Comparison of ENCODE assay signal across 8 cellular contexts in genomic region chr16:1474047-1474446, GRCh38. TPM values are rescaled to one million over a fixed set of nuclear protein-coding genes. Genes with fewer than 3 reads are reported as not detected.
DNase-seq lines count a peak whose midpoint lies in the region; ATAC-seq and TF ChIP-seq lines count a peak whose summit lies in the region.

No MANE protein-coding gene starts in this region.

- peak overlapping the region; percentile 38 for H3K27ac ChIP-seq in muscle layer of colon (ENCODE audit: low read depth, low read length)

- no peaks in the 10 kb centered on the region for H3K27me3 Mint-ChIP-seq in central memory CD8-positive, alpha-beta T cell

- H3K27me3 ChIP-seq in muscle layer of colon (ENCODE audit: control insufficient read depth in 1 of 2, insufficient read depth in 2 of 2, low read length in 2 of 2), result no peaks in the 10 kb centered on the region

- H3K4me3 ChIP-seq in AG09309 (ENCODE audit: control insufficient read depth, low read depth, low read length), result peak overlapping the region; percentile 78
- peak overlapping the region; percentile 78 for H3K4me3 ChIP-seq in Jurkat, Clone E6-1 (ENCODE audit: low read length)
- H3K4me3 ChIP-seq in muscle layer of colon (ENCODE audit: low read depth in 1 of 2, low read length in 2 of 2), result peak overlapping the region; percentile 66 to 87

- DNase-seq in AG09309 (ENCODE audit: low read depth) (no peak), HK-2 (ENCODE audit: unreplicated experiment) (no peak), occipital lobe (lab: John Stamatoyannopoulos, UW) (no peak)
- DNase-seq in Jurkat, Clone E6-1 (ENCODE audit: low read depth, low spot score), result no peak
- DNase-seq in central memory CD8-positive, alpha-beta T cell (ENCODE audit: low spot score in 2 of 2), result no peak

- peaks cover 28% of the 10 kb centered on the region for H3K4me1 Mint-ChIP-seq in central memory CD8-positive, alpha-beta T cell

- TF ChIP-seq CTCF in AG09309 (IDR thresholded peaks at IDR 0.05; ENCODE audit: control insufficient read depth, insufficient read depth, low read depth, low read length, missing control alignments), result no peak

- H3K4me3 Mint-ChIP-seq in central memory CD8-positive, alpha-beta T cell, result peak overlapping the region; percentile 72

- no peaks in the 10 kb centered on the region for H3K9me3 ChIP-seq in muscle layer of colon (ENCODE audit: low read length)

- no peaks in the 10 kb centered on the region for H3K36me3 ChIP-seq in muscle layer of colon (ENCODE audit: insufficient read depth, low read length)

- H3K4me1 ChIP-seq in muscle layer of colon (ENCODE audit: insufficient read depth, low read length), result peaks cover 29% of the 10 kb centered on the region

- H3K36me3 Mint-ChIP-seq in central memory CD8-positive, alpha-beta T cell (ENCODE audit: insufficient read depth), result peaks cover 5% of the 10 kb centered on the region

- peak overlapping the region; percentile 45 for H3K9ac ChIP-seq in muscle layer of colon (ENCODE audit: low read length)

- no peak overlapping the region for H3K27ac Mint-ChIP-seq in central memory CD8-positive, alpha-beta T cell (ENCODE audit: low read depth)

- no peaks in the 10 kb centered on the region for H3K9me3 Mint-ChIP-seq in central memory CD8-positive, alpha-beta T cell

- ATAC-seq in central memory CD8-positive, alpha-beta T cell (replicated peaks; ENCODE audit: extremely low read depth, poor library complexity, severe bottlenecking), result no peak
- ATAC-seq in HG02938 (IDR thresholded peaks at IDR 0.05; ENCODE audit: unreplicated experiment) (no peak), GM19467 (IDR thresholded peaks at IDR 0.05; ENCODE audit: unreplicated experiment) (no peak)

RNA-seq across cellular contexts. Expression of gene CLCN7, which starts 0.8 kb away (rescaled TPM):
- polyA plus RNA-seq in Jurkat, Clone E6-1 (2012; ENCODE audit: insufficient read depth, insufficient read length), result 37.0 TPM
- total RNA-seq in occipital lobe, result 29.2 TPM

RNA-seq across cellular contexts. Expression of gene PTX4, which starts 14.7 kb away (rescaled TPM):
- not detected for polyA plus RNA-seq in Jurkat, Clone E6-1 (2012; ENCODE audit: insufficient read depth, insufficient read length)
- not detected for total RNA-seq in occipital lobe

RNA-seq across cellular contexts. Expression of gene TELO2, which starts 19.1 kb away (rescaled TPM):
- polyA plus RNA-seq in Jurkat, Clone E6-1 (2012; ENCODE audit: insufficient read depth, insufficient read length), result 61.7 TPM
- 11.7 TPM for total RNA-seq in occipital lobe

RNA-seq across cellular contexts. Expression of gene CCDC154, which starts 29.7 kb away (rescaled TPM):
- polyA plus RNA-seq in Jurkat, Clone E6-1 (2012; ENCODE audit: insufficient read depth, insufficient read length), result not detected
- 0.16 TPM for total RNA-seq in occipital lobe

RNA-seq across cellular contexts. Expression of gene PERCC1, which starts 43.2 kb away (rescaled TPM):
- not detected for polyA plus RNA-seq in Jurkat, Clone E6-1 (2012; ENCODE audit: insufficient read depth, insufficient read length)
- not detected for total RNA-seq in occipital lobe
